ENCODE assay signal across 18 cellular contexts in the genomic region with DNA sequence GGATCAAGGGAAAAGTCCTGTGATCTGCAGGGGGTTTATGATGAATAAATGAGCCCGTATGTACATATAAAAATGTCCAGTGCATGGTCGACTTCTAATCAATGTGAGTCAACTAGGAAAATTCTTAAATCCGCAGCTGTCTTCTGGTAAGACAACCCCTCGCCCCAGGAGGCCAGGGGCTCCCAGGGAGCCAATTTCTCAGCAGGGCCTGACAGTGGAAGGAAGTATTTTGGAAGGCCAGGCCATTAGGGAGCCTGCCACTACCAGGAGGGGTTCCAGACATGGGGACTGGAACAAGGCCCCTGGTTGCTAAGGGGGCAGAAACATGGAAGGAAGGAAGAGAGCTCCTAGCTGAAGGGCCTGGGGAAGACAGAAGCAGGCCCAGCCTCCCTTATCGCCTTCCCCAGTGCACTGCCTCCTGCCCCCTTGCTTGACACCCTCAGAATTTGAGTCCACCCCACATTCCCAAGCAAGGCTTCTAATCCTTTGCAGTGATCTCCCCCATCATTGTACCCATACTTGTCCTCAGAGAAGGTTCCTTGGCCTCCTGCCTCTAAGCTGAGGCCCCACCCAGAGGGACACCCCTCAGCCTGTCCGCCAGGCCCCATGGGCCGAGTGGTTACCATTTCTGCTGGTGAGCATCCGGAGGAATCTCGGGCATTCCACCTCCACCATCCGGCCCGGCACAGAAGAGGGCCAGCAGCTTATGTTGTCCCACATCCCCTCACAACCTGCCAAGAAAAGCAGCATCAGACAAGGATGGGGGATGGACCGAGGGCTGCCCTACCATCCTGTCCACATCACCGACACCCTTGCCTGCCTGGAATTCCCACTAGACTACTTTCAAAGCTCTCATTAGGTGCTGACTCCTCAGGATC. TPM values are rescaled to one million over a fixed set of nuclear protein-coding genes. Genes with fewer than 3 reads are reported as not detected.
"Had no signal": no experiment of that assay in that cellular context is flagged by ENCODE, and none has a peak within 500 bp of the region (broad histone marks: within the 10 kb centered on the region; RNA-seq: fewer than 3 reads in every experiment).

No MANE protein-coding gene starts in this region.

- ATAC-seq: effector memory CD8-positive, alpha-beta T cell; naive thymus-derived CD8-positive, alpha-beta T cell; psoas muscle; sciatic nerve had no signal

- DNase-seq: activated CD4-positive, alpha-beta memory T cell treated with anti-CD3 and anti-CD28 coated beads, Interleukin-2, amount 10 ng/mL, durations not matched to agents 7 days and 5 days; activated naive CD4-positive, alpha-beta T cell treated with anti-CD3 and anti-CD28 coated beads, Interleukin-2, amount 10 ng/mL, durations not matched to agents 7 days and 5 days; central memory CD4-positive, alpha-beta T cell; effector memory CD8-positive, alpha-beta T cell; hypothalamus; mucosa of descending colon; naive thymus-derived CD8-positive, alpha-beta T cell; nucleus accumbens; psoas muscle; stimulated activated CD4-positive, alpha-beta T cell treated with anti-CD3 and anti-CD28 coated beads, Interleukin-2, amount 100 ng/mL, for 24 hours; stimulated activated naive CD4-positive, alpha-beta T cell treated with Interleukin-2 at 50 U/mL for 16 hours had no signal

- H3K9me3 ChIP-seq: adrenal gland, mucosa of descending colon, psoas muscle had no signal

- H3K27ac ChIP-seq: adrenal gland, psoas muscle, VCaP had no signal

- H3K36me3 ChIP-seq: adrenal gland had no signal

- H3K4me3 ChIP-seq: adrenal gland, mucosa of descending colon, psoas muscle had no signal

- H3K27me3 ChIP-seq: adrenal gland had no signal

RNA-seq across cellular contexts. Expression of gene SCTR, which starts 45.9 kb away (rescaled TPM):
- total RNA-seq: activated CD4-positive, alpha-beta memory T cell treated with anti-CD3 and anti-CD28 coated beads, Interleukin-2, amount 10 ng/mL, durations not matched to agents 7 days and 5 days; activated T-helper 2 cell treated with anti-CD3 and anti-CD28 coated beads, Interferon-gamma antibody, Interleukin-2, Interleukin-4, amounts not matched to agents 10 μg/mL and 5 μg/mL and 100 μg/mL, durations not matched to agents 14 hours and 24 hours and 36 hours; glomerular endothelial cell; lung microvascular endothelial cell; naive thymus-derived CD8-positive, alpha-beta T cell; sciatic nerve had no signal

RNA-seq across cellular contexts. Expression of gene TMEM37, which starts 46.8 kb away (rescaled TPM):
- total RNA-seq: activated CD4-positive, alpha-beta memory T cell treated with anti-CD3 and anti-CD28 coated beads, Interleukin-2, amount 10 ng/mL, durations not matched to agents 7 days and 5 days; temporal lobe had no signal
